In the genomic region with DNA sequence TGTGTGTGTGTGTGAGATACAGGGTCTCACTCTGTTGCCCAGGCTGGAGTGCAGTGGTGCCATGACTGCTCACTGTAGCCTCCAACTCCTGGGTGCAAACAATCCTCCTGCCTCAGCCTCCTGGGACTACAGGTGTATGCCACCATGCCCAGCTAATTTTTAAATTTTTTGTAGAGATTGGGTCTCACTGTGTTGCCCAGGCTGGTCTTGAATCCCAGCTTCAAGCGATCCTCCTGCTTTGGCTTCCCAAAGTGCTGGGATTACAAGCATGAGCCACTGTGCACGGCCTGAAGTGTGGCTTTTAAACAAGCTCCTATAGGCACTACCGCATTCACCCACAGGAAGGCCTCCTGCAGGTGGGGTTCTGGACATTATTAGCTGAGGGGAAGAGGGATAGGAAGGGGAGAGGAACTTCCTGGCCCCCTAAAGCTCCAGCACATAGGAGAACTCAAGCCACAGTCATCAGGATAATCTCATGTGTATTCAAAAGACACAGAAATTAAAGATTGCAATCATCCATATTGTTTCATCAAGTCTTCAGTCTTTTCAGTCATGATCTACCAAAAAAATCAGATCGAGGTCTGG, we compare ENCODE assay signal across 20 cellular contexts. TPM values are rescaled to one million over a fixed set of nuclear protein-coding genes. Genes with fewer than 3 reads are reported as not detected.
DNase-seq lines count a peak whose midpoint lies in the region; ATAC-seq and TF ChIP-seq lines count a peak whose summit lies in the region.
"Had no signal": no experiment of that assay in that cellular context is flagged by ENCODE, and none has a peak within 500 bp of the region (broad histone marks: within the 10 kb centered on the region; RNA-seq: fewer than 3 reads in every experiment).

No MANE protein-coding gene starts in this region.

- H2AK5ac ChIP-seq in mesenchymal stem cell (ENCODE audit: low read length, severe bottlenecking) = no peak overlapping the region

- H3K4me1 ChIP-seq in right atrium auricular region (no peaks in the 10 kb centered on the region), mesenchymal stem cell (ENCODE audit: control insufficient read depth, insufficient read depth, low read depth, low read length) (peaks cover 2% of the 10 kb centered on the region), upper lobe of left lung (peaks cover 0 to 3% (median 0%) of the 10 kb centered on the region in 4 donors)
- H3K4me1 ChIP-seq: BE2C, gastroesophageal sphincter had no signal

- peak overlapping the region; percentile 76 for H4K91ac ChIP-seq in mesenchymal stem cell (ENCODE audit: low read length)

- H3K27ac ChIP-seq in right atrium auricular region (no peak overlapping the region), caudate nucleus (ENCODE audit: low read depth, low read length) (peak overlapping the region; percentile 14), mesenchymal stem cell (ENCODE audit: low read length, poor library complexity, severe bottlenecking) (no peak overlapping the region), upper lobe of left lung (peak overlapping the region in 3 of 4 donors; percentile 20 to 36 (median 28))
- H3K27ac ChIP-seq: neutrophil, VCaP had no signal

- H3K4me3 ChIP-seq in right atrium auricular region = no peak overlapping the region
- H3K4me3 ChIP-seq in mesenchymal stem cell (ENCODE audit: insufficient read depth in 1 of 2, low read depth in 1 of 2, low read length in 2 of 2) = no peak overlapping the region
- no peak overlapping the region for H3K4me3 ChIP-seq in upper lobe of left lung
- H3K4me3 ChIP-seq: gastroesophageal sphincter had no signal

- H2BK5ac ChIP-seq in mesenchymal stem cell (ENCODE audit: low read depth, low read length, poor library complexity, severe bottlenecking) = no peak overlapping the region

- no peak overlapping the region for H2AFZ ChIP-seq in mesenchymal stem cell (ENCODE audit: low read depth, low read length)

- no peak overlapping the region for H3K23ac ChIP-seq in mesenchymal stem cell (ENCODE audit: low read length in 2 of 2)

- H3K4me2 ChIP-seq in mesenchymal stem cell (ENCODE audit: low read length, poor library complexity, severe bottlenecking) = no peak overlapping the region

- H3K27me3 ChIP-seq in right atrium auricular region (no peaks in the 10 kb centered on the region), mesenchymal stem cell (ENCODE audit: control insufficient read depth in 1 of 2, insufficient read depth in 1 of 2, low read length in 2 of 2) (no peaks in the 10 kb centered on the region), upper lobe of left lung (no peaks in the 10 kb centered on the region)
- H3K27me3 ChIP-seq: BE2C, gastroesophageal sphincter had no signal

- H2BK120ac ChIP-seq in mesenchymal stem cell (ENCODE audit: low read depth, low read length) = no peak overlapping the region

- no peak overlapping the region for H3K14ac ChIP-seq in mesenchymal stem cell (ENCODE audit: low read length in 2 of 2)

- no peaks in the 10 kb centered on the region for H3K36me3 ChIP-seq in right atrium auricular region
- no peaks in the 10 kb centered on the region for H3K36me3 ChIP-seq in mesenchymal stem cell (ENCODE audit: control insufficient read depth in 1 of 2, insufficient read depth in 2 of 2, low read depth in 1 of 2, low read length in 2 of 2)
- no peaks in the 10 kb centered on the region for H3K36me3 ChIP-seq in upper lobe of left lung
- H3K36me3 ChIP-seq: BE2C, gastroesophageal sphincter, neutrophil had no signal

- H3K4ac ChIP-seq in mesenchymal stem cell (ENCODE audit: low read depth in 1 of 2, low read length in 2 of 2) = peak overlapping the region in 1 of 2 experiments; percentile 3

- no peak overlapping the region for H2BK15ac ChIP-seq in mesenchymal stem cell (ENCODE audit: low read depth, poor library complexity, severe bottlenecking)

- peak overlapping the region in 1 of 2 experiments; percentile 17 for H2BK12ac ChIP-seq in mesenchymal stem cell (ENCODE audit: low read length in 2 of 2)

- TF ChIP-seq CTCF in right atrium auricular region (IDR thresholded peaks at IDR 0.05) (no peak), upper lobe of left lung (IDR thresholded peaks at IDR 0.05) (no peak)

- no peaks in the 10 kb centered on the region for H3K79me1 ChIP-seq in mesenchymal stem cell (replicated peaks; ENCODE audit: low read length, poor library complexity, severe bottlenecking)

- H3K9me3 ChIP-seq in right atrium auricular region (no peaks in the 10 kb centered on the region), mesenchymal stem cell (ENCODE audit: control insufficient read depth, low read length) (no peaks in the 10 kb centered on the region), upper lobe of left lung (no peaks in the 10 kb centered on the region)
- H3K9me3 ChIP-seq: BE2C, gastroesophageal sphincter, neutrophil had no signal

- DNase-seq in right atrium auricular region (ENCODE audit: low spot score) (peak; percentile 50), cardiac septum (ENCODE audit: low spot score) (no peak), caudate nucleus (lab: John Stamatoyannopoulos, UW) (no peak), mesenchymal stem cell (no peak), upper lobe of left lung (peak in 1 of 2 donors; percentile 7), D341Med (ENCODE audit: low spot score) (no peak), DMS53 treated with DMSO at 0.1 percent for 48 hours (lab: John Stamatoyannopoulos, UW; ENCODE audit: unreplicated experiment) (no peak)
- DNase-seq: activated naive CD8-positive, alpha-beta T cell treated with anti-CD3 and anti-CD28 coated beads, Interleukin-2, amount 10 ng/mL, durations not matched to agents 7 days and 5 days; BE2C; DMS79; GOT3; hippocampal formation; NCI-H1092; NCI-H187 treated with DMSO at 0.1 percent for 48 hours; NCI-H2227 treated with DMSO at 0.1 percent for 48 hours had no signal

- H4K8ac ChIP-seq in mesenchymal stem cell (ENCODE audit: low read length) = peak overlapping the region; percentile 52

- intact Hi-C loops in cardiac septum (cut with DNase I) = no loop called here

- H3K9ac ChIP-seq in mesenchymal stem cell (ENCODE audit: low read length) = no peak overlapping the region

- no peak for TF ChIP-seq EP300 in upper lobe of left lung (IDR thresholded peaks at IDR 0.05)

- WGBS in mesenchymal stem cell = 68% methylated on average over 3 of the region's 4 CpGs
- 70 to 76% methylated on average over 4 of the region's 4 CpGs for WGBS in upper lobe of left lung, 2 donors

- peak overlapping the region; percentile 67 to 82 for H3K18ac ChIP-seq in mesenchymal stem cell (ENCODE audit: low read depth in 1 of 2, low read length in 2 of 2)

- no peak for TF ChIP-seq POLR2A in upper lobe of left lung (IDR thresholded peaks at IDR 0.05)

- ATAC-seq in upper lobe of left lung (ENCODE audit: low FRiP score in 2 of 2) (no peak), GM21786 (IDR thresholded peaks at IDR 0.05; ENCODE audit: unreplicated experiment) (no peak)
- ATAC-seq: gastroesophageal sphincter; stimulated activated memory B cell treated with anti-CD40 and anti-IgM and Interleukin-4, amounts not matched to agents 10 μg/mL and 1 μg/mL and 100 μg/mL, for 72 hours had no signal

RNA-seq across cellular contexts. Expression of a gene that starts 24.8 kb away (rescaled TPM):
- total RNA-seq in right atrium auricular region = 10 to 100 TPM; 13.5 to 24.1 TPM
- total RNA-seq in cardiac septum = 9.9 TPM
- 8.0 TPM for polyA plus RNA-seq in mesenchymal stem cell (2013, experiment 1 of 2)
- polyA plus RNA-seq in mesenchymal stem cell (2013, experiment 2 of 2) = 8.9 TPM
- total RNA-seq in upper lobe of left lung = 10 to 100 TPM in 5 of 6 donors, 1 to 10 TPM in 1; 5.8 to 25.0 (median 14.6) TPM

Comparison
In these comparisons a context has a peak if more than half of its experiments do, and no peak if none do; other contexts are left out.
1. H3K27ac ChIP-seq: peak in caudate nucleus (single experiment) and upper lobe of left lung (3 of 4); none in right atrium auricular region (0 of 2) and mesenchymal stem cell (single experiment).